10 cellular contexts compared by ENCODE assay signal in the genomic region with DNA sequence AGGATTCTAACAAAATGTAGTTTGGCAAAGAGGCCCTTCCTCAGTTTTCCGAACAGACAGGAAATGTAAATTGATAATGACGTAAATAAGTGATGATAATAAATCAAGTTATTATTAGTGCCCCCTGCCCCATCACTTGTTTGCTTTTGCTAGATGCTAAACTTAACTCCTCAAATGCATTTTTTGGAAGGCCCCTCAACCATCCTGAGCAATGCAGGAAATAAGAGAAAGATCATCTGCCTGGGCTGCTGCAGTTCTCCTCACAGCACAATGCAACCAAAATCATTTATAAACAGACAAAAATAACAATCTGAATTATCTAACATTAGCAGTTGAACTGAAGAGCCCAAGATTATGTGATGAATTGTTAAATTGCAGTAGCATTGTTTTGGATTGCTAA.
A peak's percentile ranks its signal among the peaks of the same experiment; 100 is the strongest.
DNase-seq lines count a peak whose midpoint lies in the region; ATAC-seq and TF ChIP-seq lines count a peak whose summit lies in the region.
"Had no signal": no experiment of that assay in that cellular context is flagged by ENCODE, and none has a peak within 500 bp of the region (broad histone marks: within the 10 kb centered on the region; RNA-seq: fewer than 3 reads in every experiment).

No MANE protein-coding gene starts in this region.

- TF ChIP-seq CTCF in foreskin keratinocyte (conservative IDR thresholded peaks at IDR 0.05) = no peak

- H3K4me1 ChIP-seq in foreskin keratinocyte = peaks cover 5% of the 10 kb centered on the region

- no peaks in the 10 kb centered on the region for H3K27me3 Mint-ChIP-seq in activated T-cell treated with anti-CD3 and anti-CD28 coated beads, Interleukin-2, amount 50 U/mL, for 24 hours
- no peaks in the 10 kb centered on the region for H3K27me3 Mint-ChIP-seq in T-helper 17 cell
- H3K27me3 Mint-ChIP-seq in stimulated activated naive B cell treated with anti-CD40 and anti-IgM and Interleukin-4, amounts not matched to agents 10 μg/mL and 1 μg/mL and 100 μg/mL, for 72 hours = peaks cover 4 to 13% of the 10 kb centered on the region in 2 donors

- no peaks in the 10 kb centered on the region for H3K9me3 ChIP-seq in T-helper 17 cell (ENCODE audit: control insufficient read depth, low read length, poor library complexity, severe bottlenecking)

- no peak for DNase-seq in activated T-cell treated with anti-CD3 and anti-CD28 coated beads, Interleukin-2, amount 50 U/mL, for 24 hours
- DNase-seq in activated T-cell treated with anti-CD3 and anti-CD28 coated beads, Interleukin-2, amount 50 U/mL, for 48 hours = no peak
- no peak for DNase-seq in T-helper 17 cell
- DNase-seq in foreskin keratinocyte = no peak
- no peak for DNase-seq in stimulated activated naive B cell treated with anti-CD40 and anti-IgM and Interleukin-4, amounts not matched to agents 10 μg/mL and 1 μg/mL and 100 μg/mL, for 72 hours
- DNase-seq in NCI-H2081 treated with DMSO at 0.1 percent for 48 hours (lab: John Stamatoyannopoulos, UW) = no peak
- DNase-seq: IMR-90 had no signal

- H3K27ac Mint-ChIP-seq in activated T-cell treated with anti-CD3 and anti-CD28 coated beads, Interleukin-2, amount 50 U/mL, for 24 hours = peak overlapping the region; percentile 97
- peak overlapping the region; percentile 96 for H3K27ac Mint-ChIP-seq in T-helper 17 cell
- peak overlapping the region; percentile 75 for H3K27ac Mint-ChIP-seq in stimulated activated naive B cell treated with anti-CD40 and anti-IgM and Interleukin-4, amounts not matched to agents 10 μg/mL and 1 μg/mL and 100 μg/mL, for 72 hours

- no peaks in the 10 kb centered on the region for H3K9me3 Mint-ChIP-seq in activated T-cell treated with anti-CD3 and anti-CD28 coated beads, Interleukin-2, amount 50 U/mL, for 24 hours
- H3K9me3 Mint-ChIP-seq in stimulated activated naive B cell treated with anti-CD40 and anti-IgM and Interleukin-4, amounts not matched to agents 10 μg/mL and 1 μg/mL and 100 μg/mL, for 72 hours = no peaks in the 10 kb centered on the region
- H3K9me3 Mint-ChIP-seq: neural crest cell had no signal

- H3K4me3 Mint-ChIP-seq in activated T-cell treated with anti-CD3 and anti-CD28 coated beads, Interleukin-2, amount 50 U/mL, for 24 hours = peak overlapping the region; percentile 89
- peak overlapping the region; percentile 91 for H3K4me3 Mint-ChIP-seq in T-helper 17 cell
- H3K4me3 Mint-ChIP-seq in stimulated activated naive B cell treated with anti-CD40 and anti-IgM and Interleukin-4, amounts not matched to agents 10 μg/mL and 1 μg/mL and 100 μg/mL, for 72 hours = peak overlapping the region; percentile 89 to 90
- H3K4me3 Mint-ChIP-seq: neural crest cell had no signal

- H3K27ac ChIP-seq in foreskin keratinocyte = peak overlapping the region; percentile 53

- ATAC-seq in T-helper 17 cell = no peak
- no peak for ATAC-seq in foreskin keratinocyte
- no peak for ATAC-seq in stimulated activated naive B cell treated with anti-CD40 and anti-IgM and Interleukin-4, amounts not matched to agents 10 μg/mL and 1 μg/mL and 100 μg/mL, for 72 hours (replicated peaks)
- ATAC-seq in HG02885 (IDR thresholded peaks at IDR 0.05; ENCODE audit: poor library complexity, unreplicated experiment) = no peak
- no peak for ATAC-seq in GM21381 (IDR thresholded peaks at IDR 0.05; ENCODE audit: unreplicated experiment)

- peaks cover 24% of the 10 kb centered on the region for H3K36me3 Mint-ChIP-seq in activated T-cell treated with anti-CD3 and anti-CD28 coated beads, Interleukin-2, amount 50 U/mL, for 24 hours (ENCODE audit: low read depth)
- H3K36me3 Mint-ChIP-seq in T-helper 17 cell (ENCODE audit: low read depth) = peaks cover 2% of the 10 kb centered on the region
- peaks cover 7 to 10% of the 10 kb centered on the region in 2 donors for H3K36me3 Mint-ChIP-seq in stimulated activated naive B cell treated with anti-CD40 and anti-IgM and Interleukin-4, amounts not matched to agents 10 μg/mL and 1 μg/mL and 100 μg/mL, for 72 hours

- H3K27me3 ChIP-seq in foreskin keratinocyte = no peaks in the 10 kb centered on the region

- peaks cover 67% of the 10 kb centered on the region for H3K4me1 Mint-ChIP-seq in activated T-cell treated with anti-CD3 and anti-CD28 coated beads, Interleukin-2, amount 50 U/mL, for 24 hours (ENCODE audit: low read depth)
- H3K4me1 Mint-ChIP-seq in T-helper 17 cell = peaks cover 40% of the 10 kb centered on the region
- H3K4me1 Mint-ChIP-seq in stimulated activated naive B cell treated with anti-CD40 and anti-IgM and Interleukin-4, amounts not matched to agents 10 μg/mL and 1 μg/mL and 100 μg/mL, for 72 hours = peaks cover 13 to 35% of the 10 kb centered on the region in 2 donors
